ENCODE assay signal across 8 cellular contexts in the genomic region with DNA sequence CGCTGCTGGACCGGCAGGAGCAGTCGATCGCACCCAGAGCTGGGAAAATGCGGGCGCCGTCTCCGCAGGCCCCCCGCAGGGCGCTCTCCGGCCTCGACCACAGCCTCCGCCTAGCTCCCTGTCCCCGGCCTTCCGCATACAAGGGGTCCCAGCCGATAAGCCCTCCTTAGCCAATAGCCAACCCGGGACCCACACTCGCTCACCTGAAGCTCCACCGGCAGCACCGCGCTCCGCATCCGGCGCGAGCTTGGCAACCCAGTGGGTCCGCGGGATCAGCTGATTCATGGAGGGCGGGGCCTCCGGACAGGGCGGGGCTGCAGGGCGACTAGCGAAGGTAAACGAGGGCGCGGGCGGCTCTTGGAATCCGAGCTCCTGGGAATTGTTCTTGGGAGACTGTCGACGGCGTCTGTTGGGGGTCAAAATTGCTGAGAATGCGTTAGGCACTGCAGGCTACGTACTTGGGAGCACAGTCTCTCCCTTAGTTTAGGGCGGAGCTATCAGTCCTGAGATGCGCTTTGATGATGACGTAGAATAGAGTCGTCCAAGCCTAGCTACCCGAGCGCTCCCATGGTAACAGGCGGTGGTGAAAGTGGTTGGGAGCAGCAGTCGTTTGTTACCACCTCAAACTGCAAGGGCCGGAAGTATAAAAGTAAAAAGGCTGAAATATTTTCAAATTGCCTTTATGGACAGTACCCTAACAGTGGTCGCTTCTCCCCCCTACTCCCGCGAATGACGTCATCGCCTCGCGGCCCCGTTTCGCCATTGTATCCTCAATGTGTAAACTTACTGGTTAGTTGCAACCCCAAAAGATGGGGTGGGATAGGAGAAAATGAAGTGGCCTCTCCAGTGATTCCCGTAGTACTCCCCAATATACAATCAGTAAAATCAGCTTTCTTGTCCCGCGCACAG. TPM values are rescaled to one million over a fixed set of nuclear protein-coding genes. Genes with fewer than 3 reads are reported as not detected.
DNase-seq lines count a peak whose midpoint lies in the region; ATAC-seq and TF ChIP-seq lines count a peak whose summit lies in the region.

A gene (minus strand): TSS at position 260 of the 909 bp plus-strand sequence. CDS start 12,048 bp downstream, outside the sequence.

- peaks cover 25% of the 10 kb centered on the region for H3K4me1 Mint-ChIP-seq in activated CD4-positive, alpha-beta T cell treated with anti-CD3 and anti-CD28 coated beads for 36 hours

- no peaks in the 10 kb centered on the region for H3K9me3 Mint-ChIP-seq in activated CD4-positive, alpha-beta T cell treated with anti-CD3 and anti-CD28 coated beads for 36 hours (ENCODE audit: low read depth)

- peak; percentile 97 for ATAC-seq in HG03439 (IDR thresholded peaks at IDR 0.05; ENCODE audit: unreplicated experiment)
- peak; percentile 95 for ATAC-seq in activated CD4-positive, alpha-beta T cell treated with anti-CD3 and anti-CD28 coated beads for 36 hours

- DNase-seq in AML-193 (lab: John Stamatoyannopoulos, UW), result peak; percentile 90 to 92
- DNase-seq in NCI-H510A treated with DMSO at 0.1 percent for 48 hours (lab: John Stamatoyannopoulos, UW), result peak; percentile 98
- peak; percentile 96 for DNase-seq in activated CD4-positive, alpha-beta T cell treated with anti-CD3 and anti-CD28 coated beads for 36 hours
- DNase-seq in kidney glomerular epithelial cell (lab: John Stamatoyannopoulos, UW), result peak; percentile 99
- DNase-seq in stimulated activated CD4-positive, alpha-beta T cell treated with anti-CD3 and anti-CD28 coated beads, Interleukin-1b, Interleukin-23, amount 100 ng/mL, for 1 hour (ENCODE audit: low read depth in 2 of 2), result peak; percentile 71 to 93

- H3K36me3 Mint-ChIP-seq in activated CD4-positive, alpha-beta T cell treated with anti-CD3 and anti-CD28 coated beads for 36 hours (ENCODE audit: low read depth), result no peaks in the 10 kb centered on the region

- H3K4me3 Mint-ChIP-seq in activated CD4-positive, alpha-beta T cell treated with anti-CD3 and anti-CD28 coated beads for 36 hours, result peak within 1 kb of the TSS; percentile 84

- POLR2A ChIA-PET in activated CD4-positive, alpha-beta T cell treated with anti-CD3 and anti-CD28 coated beads for 36 hours (lab: Charles Lee), result interaction anchor here (0.6 to 1.3 kb wide), 4 partner anchors 79 to 491 kb away, joined by 3 to 13 read pairs (median 4); a partner anchor contains a TSS

- peak within 1 kb of the TSS; percentile 88 for H3K27ac ChIP-seq in cingulate gyrus (ENCODE audit: low read depth, low read length)

- peak within 1 kb of the TSS; percentile 92 for H3K27ac Mint-ChIP-seq in activated CD4-positive, alpha-beta T cell treated with anti-CD3 and anti-CD28 coated beads for 36 hours

- peaks cover 7% of the 10 kb centered on the region for H3K27me3 Mint-ChIP-seq in activated CD4-positive, alpha-beta T cell treated with anti-CD3 and anti-CD28 coated beads for 36 hours

- CTCF ChIA-PET in activated CD4-positive, alpha-beta T cell treated with anti-CD3 and anti-CD28 coated beads for 36 hours (lab: Charles Lee), result interaction anchor here (0.7 to 1.9 kb wide), 5 partner anchors 12 to 340 kb away, joined by 3 to 5 read pairs (median 3); no protein-coding TSS in a partner anchor

- intact Hi-C loops in activated CD4-positive, alpha-beta T cell treated with anti-CD3 and anti-CD28 coated beads for 36 hours (cut with DNase I, micrococcal nuclease), result loop anchor here (1.0 to 5.0 kb wide), 10 partner anchors 139 to 1458 kb away; a partner anchor contains a TSS

- peak; percentile 76 for TF ChIP-seq POLR2A in GM19193 (IDR thresholded peaks at IDR 0.05; ENCODE audit: extremely low read depth, insufficient read depth, insufficient read length)

RNA-seq across cellular contexts. Expression of the gene that starts here (rescaled TPM):
- total RNA-seq in activated CD4-positive, alpha-beta T cell treated with anti-CD3 and anti-CD28 coated beads for 36 hours, result 10 to 100 TPM; 12.3 to 12.4 TPM

Comparison
In these comparisons a context has a peak if more than half of its experiments do, and no peak if none do; other contexts are left out.
1. Peak in every context shown above with its lines: DNase-seq, ATAC-seq and H3K27ac ChIP-seq.